In the genomic region with DNA sequence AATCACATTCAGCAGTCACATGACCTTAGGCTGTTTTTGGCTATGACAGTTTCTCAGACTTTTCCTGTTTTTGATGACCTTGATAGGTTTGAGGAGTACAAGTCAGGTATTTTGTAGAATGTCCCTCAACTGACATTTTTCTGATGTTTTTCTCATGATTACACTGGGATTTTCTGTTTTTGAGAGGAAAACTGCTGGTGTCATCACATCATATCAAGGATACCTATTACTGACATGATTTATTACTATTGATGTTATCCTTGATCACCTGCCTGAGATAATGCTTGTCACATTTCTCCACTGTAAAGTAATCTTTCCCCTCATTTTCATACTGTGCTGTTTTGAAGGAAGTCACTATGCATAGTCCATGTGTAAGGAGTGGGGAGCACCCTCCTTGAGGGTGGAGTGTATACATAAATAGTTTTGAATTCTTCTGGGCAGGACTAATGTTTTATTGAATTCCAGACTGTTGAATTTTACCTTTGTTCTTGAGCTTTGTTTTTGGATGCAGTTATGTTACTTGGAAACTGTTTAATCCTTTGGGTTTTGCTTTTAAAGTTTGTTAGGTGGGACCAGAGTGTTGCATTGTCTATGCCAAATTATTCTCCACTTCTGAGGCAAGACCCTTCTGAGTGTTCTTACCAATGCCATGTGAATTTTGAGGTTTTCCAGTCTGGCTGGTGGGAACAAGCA, we compare ENCODE assay signal across 16 cellular contexts.
"Had no signal": no experiment of that assay in that cellular context is flagged by ENCODE, and none has a peak within 500 bp of the region (broad histone marks: within the 10 kb centered on the region; RNA-seq: fewer than 3 reads in every experiment).

No MANE protein-coding gene starts in this region.

- H3K4me1 ChIP-seq: transverse colon had no signal

- H3K36me3 ChIP-seq: transverse colon had no signal

- H3K27ac ChIP-seq: transverse colon, VCaP had no signal

- H3K27me3 ChIP-seq: transverse colon had no signal

- H3K4me3 ChIP-seq: transverse colon had no signal

- ATAC-seq: activated naive CD8-positive, alpha-beta T cell treated with anti-CD3 and anti-CD28 coated beads, Interleukin-2, amount 50 U/mL, for 24 hours; esophagus mucosa; left ventricle myocardium superior had no signal

- DNase-seq: activated CD4-positive, alpha-beta T cell treated with anti-CD3 and anti-CD28 coated beads, Interleukin-2, amount 50 U/mL, for 1 hour; activated CD4-positive, CD25-positive, alpha-beta regulatory T cell treated with anti-CD3 and anti-CD28 coated beads, Interleukin-2, amount 50 U/mL, for 72 hours; activated CD8-positive, alpha-beta memory T cell treated with anti-CD3 and anti-CD28 coated beads for 24 hours; activated CD8-positive, alpha-beta memory T cell treated with anti-CD3 and anti-CD28 coated beads, Interleukin-2, amount 50 U/mL, for 48 hours; activated effector memory CD4-positive, alpha-beta T cell treated with Interleukin-2 at 50 U/mL for 16 hours; activated naive CD4-positive, alpha-beta T cell treated with anti-CD3 and anti-CD28 coated beads, Interleukin-2, amount 10 ng/mL, durations not matched to agents 7 days and 5 days; activated naive CD8-positive, alpha-beta T cell treated with anti-CD3 and anti-CD28 coated beads, Interleukin-2, amount 50 U/mL, for 24 hours; activated T-cell treated with anti-CD3 and anti-CD28 coated beads, Interleukin-2, amount 50 U/mL, for 48 hours; aorta; effector CD4-positive, alpha-beta T cell; left ventricle myocardium superior; retina; T-helper 2 cell; transverse colon had no signal
